ENCODE assay signal across 17 cellular contexts in the genomic region with DNA sequence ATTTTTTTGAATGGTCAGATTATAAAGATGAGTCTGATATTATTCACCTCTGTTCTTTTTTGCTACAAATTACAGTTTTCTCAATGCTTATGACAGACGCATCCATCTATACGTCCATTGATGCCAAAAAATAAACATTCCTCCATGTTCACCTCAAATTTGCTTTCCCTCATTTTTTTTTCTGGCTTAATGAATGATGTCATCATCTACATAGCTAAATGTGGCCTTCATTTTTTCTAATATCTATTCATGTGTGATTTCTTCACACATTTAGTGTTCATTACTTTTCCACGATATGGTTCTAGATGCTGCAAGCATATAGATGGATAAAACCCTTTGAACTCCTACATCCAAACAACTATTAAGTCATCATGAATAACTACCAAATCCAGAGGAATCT.
DNase-seq lines count a peak whose midpoint lies in the region; ATAC-seq and TF ChIP-seq lines count a peak whose summit lies in the region.
"Had no signal": no experiment of that assay in that cellular context is flagged by ENCODE, and none has a peak within 500 bp of the region (broad histone marks: within the 10 kb centered on the region; RNA-seq: fewer than 3 reads in every experiment).

No MANE protein-coding gene starts in this region.

- H3K27ac ChIP-seq in ACC112 (ENCODE audit: low read depth, low read length) (peak overlapping the region; percentile 75), HCT116 (ENCODE audit: low read depth, low read length) (no peak overlapping the region), PC-3 (ENCODE audit: low read length) (peak overlapping the region; percentile 92), epithelial cell of prostate (peak overlapping the region; percentile 79)
- H3K27ac ChIP-seq: HL-60 had no signal

- H3K36me3 Mint-ChIP-seq in mesothelial cell of epicardium: no peaks in the 10 kb centered on the region
- H3K36me3 Mint-ChIP-seq: IgD-negative memory B cell had no signal

- TF ChIP-seq CTCF in HCT116 (IDR thresholded peaks at IDR 0.05 in 2 of 3, conservative IDR thresholded peaks at IDR 0.05 in 1 of 3; ENCODE audit: borderline replicate concordance in 1 of 3, insufficient read depth in 1 of 3, low read depth in 2 of 3, low read length in 2 of 3): no peak
- TF ChIP-seq CTCF in PC-3 (conservative IDR thresholded peaks at IDR 0.05; ENCODE audit: low read depth, low read length): no peak
- no peak for TF ChIP-seq CTCF in mesothelial cell of epicardium (IDR thresholded peaks at IDR 0.05; ENCODE audit: unreplicated experiment)

- no peaks in the 10 kb centered on the region for H3K27me3 Mint-ChIP-seq in mesothelial cell of epicardium (ENCODE audit: low read depth)

- DNase-seq in HCT116 (ENCODE audit: low read depth, low spot score): no peak
- no peak for DNase-seq in PC-3
- no peak for DNase-seq in epithelial cell of prostate (ENCODE audit: low read depth, low spot score)
- no peak for DNase-seq in NCI-H1930 (lab: John Stamatoyannopoulos, UW)
- no peak for DNase-seq in CD1c-positive myeloid dendritic cell (ENCODE audit: extremely low spot score)
- DNase-seq in amniotic stem cell (lab: John Stamatoyannopoulos, UW): no peak
- DNase-seq in mesothelial cell of epicardium (ENCODE audit: low spot score in 2 of 2, unreplicated experiment in 2 of 2): no peak
- DNase-seq: ACHN; BE2C; C1 segment of cervical spinal cord; Caco-2; CD4-positive, alpha-beta T cell; H9; KBM-7 had no signal

- H3K36me3 ChIP-seq in ACC112 (ENCODE audit: insufficient read depth, low read length) (no peaks in the 10 kb centered on the region), HCT116 (ENCODE audit: control insufficient read depth in 1 of 2, insufficient read depth in 2 of 2, low read length in 2 of 2) (no peaks in the 10 kb centered on the region), PC-3 (ENCODE audit: low read depth, low read length) (no peaks in the 10 kb centered on the region)
- H3K36me3 ChIP-seq: BE2C had no signal

- no peak for TF ChIP-seq POLR2A in HCT116 (IDR thresholded peaks at IDR 0.05; ENCODE audit: borderline replicate concordance, extremely low read depth, insufficient read depth, insufficient read length)

- no peak overlapping the region for H3K4me3 Mint-ChIP-seq in mesothelial cell of epicardium
- H3K4me3 Mint-ChIP-seq: CD4-positive, alpha-beta T cell; H9; IgD-negative memory B cell had no signal

- H3K4me2 ChIP-seq in HCT116 (ENCODE audit: low read length) (no peak overlapping the region), PC-3 (ENCODE audit: low read length) (peak overlapping the region; percentile 69)

- no peak overlapping the region for H3K27ac Mint-ChIP-seq in mesothelial cell of epicardium
- H3K27ac Mint-ChIP-seq: CD4-positive, alpha-beta T cell; H9; IgD-negative memory B cell had no signal

- no peaks in the 10 kb centered on the region for H3K9me3 ChIP-seq in HCT116 (ENCODE audit: control insufficient read depth in 1 of 2, insufficient read depth in 1 of 2, low read depth in 1 of 2, low read length in 2 of 2)
- no peaks in the 10 kb centered on the region for H3K9me3 ChIP-seq in PC-3 (ENCODE audit: low read length)
- H3K9me3 ChIP-seq: BE2C had no signal

- H3K4me1 ChIP-seq in ACC112 (ENCODE audit: control insufficient read depth, insufficient read depth, low read length, unreplicated experiment) (peaks cover 41% of the 10 kb centered on the region), HCT116 (ENCODE audit: control insufficient read depth in 1 of 2, insufficient read depth in 2 of 2, low read length in 2 of 2) (no peaks in the 10 kb centered on the region), PC-3 (ENCODE audit: insufficient read depth, low read length) (peaks cover 43% of the 10 kb centered on the region)
- H3K4me1 ChIP-seq: BE2C had no signal

- H3K27me3 ChIP-seq in ACC112 (ENCODE audit: insufficient read depth, low read length): no peaks in the 10 kb centered on the region
- H3K27me3 ChIP-seq in HCT116 (ENCODE audit: insufficient read depth, low read length): no peaks in the 10 kb centered on the region
- no peaks in the 10 kb centered on the region for H3K27me3 ChIP-seq in PC-3 (ENCODE audit: low read length)
- H3K27me3 ChIP-seq: BE2C had no signal

- no peak for TF ChIP-seq RAD21 in HCT116 (IDR thresholded peaks at IDR 0.05; ENCODE audit: low read depth)

- H3K79me2 ChIP-seq in ACC112 (ENCODE audit: control insufficient read depth, insufficient read depth, low read length, unreplicated experiment) (no peaks in the 10 kb centered on the region), HCT116 (ENCODE audit: insufficient read depth, low read length) (no peaks in the 10 kb centered on the region), PC-3 (ENCODE audit: low read length) (no peaks in the 10 kb centered on the region)

- intact Hi-C loops in HCT116 (cut with micrococcal nuclease): loop anchor here (10.0 kb wide), 1 partner anchor 1164 kb away; no protein-coding TSS in a partner anchor
- intact Hi-C loops in PC-3 (cut with micrococcal nuclease): loop anchor here (5.0 to 10.0 kb wide), 4 partner anchors 144 to 724 kb away; no protein-coding TSS in a partner anchor

- H3K4me3 ChIP-seq in ACC112 (ENCODE audit: low read depth, low read length) (0 out of 2 replicates have a peak overlapping the region, but pooled peaks have one; percentile 49), HCT116 (replicated peaks in 1 of 2; ENCODE audit: low read depth in 1 of 2, low read length in 2 of 2) (no peak overlapping the region), PC-3 (ENCODE audit: low read length) (0 out of 2 replicates have a peak overlapping the region, but pooled peaks have one; percentile 9)

- H4K20me1 ChIP-seq in HCT116 (ENCODE audit: insufficient read depth) (no peaks in the 10 kb centered on the region), PC-3 (ENCODE audit: low read length) (no peaks in the 10 kb centered on the region)

- H3K9me2 ChIP-seq in HCT116 (ENCODE audit: insufficient read depth) (no peaks in the 10 kb centered on the region), PC-3 (replicated peaks; ENCODE audit: low read length) (no peaks in the 10 kb centered on the region)

- peaks cover 18% of the 10 kb centered on the region for H3K4me1 Mint-ChIP-seq in mesothelial cell of epicardium
- H3K4me1 Mint-ChIP-seq: H9, IgD-negative memory B cell had no signal

- no peaks in the 10 kb centered on the region for H3K9me3 Mint-ChIP-seq in mesothelial cell of epicardium
- H3K9me3 Mint-ChIP-seq: CD4-positive, alpha-beta T cell; H9 had no signal

- H2AFZ ChIP-seq in ACC112 (ENCODE audit: low read length, unreplicated experiment): no peak overlapping the region
- H2AFZ ChIP-seq in HCT116 (ENCODE audit: low read depth, low read length, poor library complexity, severe bottlenecking): peak overlapping the region; percentile 8
- no peak overlapping the region for H2AFZ ChIP-seq in PC-3 (ENCODE audit: low read length)

- H3F3A ChIP-seq in PC-3 (ENCODE audit: low read length, unreplicated experiment): peaks cover 11% of the 10 kb centered on the region

- H3K9ac ChIP-seq in HCT116 (ENCODE audit: low read length) (no peak overlapping the region), PC-3 (ENCODE audit: low read length) (no peak overlapping the region)

- BruUV-seq in HCT116 (replicated peaks; lab: Mats Ljungman, UMichigan) (no TSS peak), PC-3 (replicated peaks; lab: Mats Ljungman, UMichigan) (no TSS peak)

- POLR2A ChIA-PET in HCT116 (lab: Charles Lee) (no interaction called here), PC-3 (lab: Charles Lee; ENCODE audit: unreplicated experiment) (no interaction called here)

- RAD21 ChIA-PET in HCT116 (lab: Charles Lee; ENCODE audit: low non-redundant PET in 1 of 2, low total read pairs in 2 of 2, uncharacterized antibody in 2 of 2, unreplicated experiment in 2 of 2): no interaction called here

- CTCF ChIA-PET in HCT116 (lab: Charles Lee): interaction anchor here (1.1 to 1.3 kb wide), 2 partner anchors 8 to 12 kb away, joined by 3 to 5 read pairs; no protein-coding TSS in a partner anchor
- CTCF ChIA-PET in PC-3 (lab: Charles Lee): no interaction called here

- no peak for ATAC-seq in HCT116
- no peak for ATAC-seq in PC-3

TF ChIP-seq in HCT116, 20 proteins besides CTCF, POLR2A, EP300 and RAD21 (continues in another document):
- no peak for TF ChIP-seq SIN3A (IDR thresholded peaks at IDR 0.05; ENCODE audit: low read depth)
- no peak for TF ChIP-seq TCF7L2 (IDR thresholded peaks at IDR 0.05; ENCODE audit: borderline replicate concordance, extremely low read depth, insufficient read depth, insufficient read length)
- no peak for TF ChIP-seq ZFX (IDR thresholded peaks at IDR 0.05)
- TF ChIP-seq YY1 (IDR thresholded peaks at IDR 0.05; ENCODE audit: extremely low read depth, insufficient replicate concordance, low read depth, low read length): no peak
- no peak for TF ChIP-seq ZNF274 (IDR thresholded peaks at IDR 0.05; ENCODE audit: low read depth, low read length)
- TF ChIP-seq EGR1 (IDR thresholded peaks at IDR 0.05; ENCODE audit: low read depth): no peak
- no peak for TF ChIP-seq SRF (IDR thresholded peaks at IDR 0.05; ENCODE audit: low read depth)
- TF ChIP-seq, protein P1, sequence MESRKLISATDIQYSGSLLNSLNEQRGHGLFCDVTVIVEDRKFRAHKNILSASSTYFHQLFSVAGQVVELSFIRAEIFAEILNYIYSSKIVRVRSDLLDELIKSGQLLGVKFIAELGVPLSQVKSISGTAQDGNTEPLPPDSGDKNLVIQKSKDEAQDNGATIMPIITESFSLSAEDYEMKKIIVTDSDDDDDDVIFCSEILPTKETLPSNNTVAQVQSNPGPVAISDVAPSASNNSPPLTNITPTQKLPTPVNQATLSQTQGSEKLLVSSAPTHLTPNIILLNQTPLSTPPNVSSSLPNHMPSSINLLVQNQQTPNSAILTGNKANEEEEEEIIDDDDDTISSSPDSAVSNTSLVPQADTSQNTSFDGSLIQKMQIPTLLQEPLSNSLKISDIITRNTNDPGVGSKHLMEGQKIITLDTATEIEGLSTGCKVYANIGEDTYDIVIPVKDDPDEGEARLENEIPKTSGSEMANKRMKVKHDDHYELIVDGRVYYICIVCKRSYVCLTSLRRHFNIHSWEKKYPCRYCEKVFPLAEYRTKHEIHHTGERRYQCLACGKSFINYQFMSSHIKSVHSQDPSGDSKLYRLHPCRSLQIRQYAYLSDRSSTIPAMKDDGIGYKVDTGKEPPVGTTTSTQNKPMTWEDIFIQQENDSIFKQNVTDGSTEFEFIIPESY (IDR thresholded peaks at IDR 0.05; ENCODE audit: extremely low read depth, insufficient replicate concordance, low read length): no peak
- TF ChIP-seq, protein P2, sequence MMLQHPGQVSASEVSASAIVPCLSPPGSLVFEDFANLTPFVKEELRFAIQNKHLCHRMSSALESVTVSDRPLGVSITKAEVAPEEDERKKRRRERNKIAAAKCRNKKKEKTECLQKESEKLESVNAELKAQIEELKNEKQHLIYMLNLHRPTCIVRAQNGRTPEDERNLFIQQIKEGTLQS (IDR thresholded peaks at IDR 0.05): no peak
- TF ChIP-seq EZH2 (IDR thresholded peaks at IDR 0.05): no peak
- TF ChIP-seq ELF1 (IDR thresholded peaks at IDR 0.05; ENCODE audit: borderline replicate concordance, low read depth): no peak
- no peak for TF ChIP-seq CEBPB (IDR thresholded peaks at IDR 0.05; ENCODE audit: low read depth)
- no peak for TF ChIP-seq SP1 (IDR thresholded peaks at IDR 0.05; ENCODE audit: low read depth)
- no peak for TF ChIP-seq FOSL1 (IDR thresholded peaks at IDR 0.05; ENCODE audit: low read depth)
- TF ChIP-seq POLR2AphosphoS5 (IDR thresholded peaks at IDR 0.05; ENCODE audit: low read depth, low read length): no peak

Comparison
In these comparisons a context has a peak if more than half of its experiments do, and no peak if none do; other contexts are left out.
1. H3K4me3 ChIP-seq: peak in ACC112 (single experiment) and PC-3 (single experiment); none in HCT116 (0 of 2).